In genomic region chr12:31959051-31959700, GRCh38 we compare ENCODE assay signal across 8 cellular contexts. TPM values are rescaled to one million over a fixed set of nuclear protein-coding genes. Genes with fewer than 3 reads are reported as not detected.
DNase-seq lines count a peak whose midpoint lies in the region; ATAC-seq, FAIRE-seq and TF ChIP-seq lines count a peak whose summit lies in the region.

RESF1 (plus strand) TSS chr12:31959415; CDS start chr12:31980956, 21,541 bp downstream.

- H2AFZ ChIP-seq in trophoblast cell (ENCODE audit: insufficient read depth, low read length, poor library complexity): peak within 1 kb of the TSS; percentile 61

- H3K79me1 ChIP-seq in trophoblast cell (ENCODE audit: low read length): peaks cover 12% of the 10 kb centered on the region

- H4K91ac ChIP-seq in trophoblast cell (ENCODE audit: low read depth, low read length): peak within 1 kb of the TSS; percentile 85

- WGBS in trophoblast cell (ENCODE audit: extremely low coverage, insufficient coverage, insufficient read length): no CpG with 5 or more reads among the region's 68 CpGs
- WGBS in tibial nerve, 2 donors: 0 to 1% methylated on average over 35 to 64 of the region's 68 CpGs

- TF ChIP-seq POLR2A in GM12891 (IDR thresholded peaks at IDR 0.05; ENCODE audit: low read depth, low read length) (peak; percentile 79), tibial nerve (IDR thresholded peaks at IDR 0.05) (peak; percentile 50 to 73)

- peak within 1 kb of the TSS; percentile 87 for H2BK120ac ChIP-seq in trophoblast cell (ENCODE audit: insufficient read depth, low read length, poor library complexity)

- H3K18ac ChIP-seq in trophoblast cell (ENCODE audit: low read length): peak within 1 kb of the TSS; percentile 66

- FAIRE-seq in GM12891 (lab: Jason Lieb, UNC): peak; percentile 92

- H4K8ac ChIP-seq in trophoblast cell (ENCODE audit: low read depth, low read length): peak within 1 kb of the TSS; percentile 91

- H3K4me1 ChIP-seq in adipocyte (ENCODE audit: control insufficient read depth, insufficient read depth, low read length) (peaks cover 17% of the 10 kb centered on the region), trophoblast cell (ENCODE audit: control insufficient read depth in 1 of 2, insufficient read depth in 2 of 2, low read length in 2 of 2) (peaks cover 6 to 9% of the 10 kb centered on the region in 2 experiments), tibial nerve (peaks cover 0 to 31% (median 9%) of the 10 kb centered on the region in 4 donors)

- no peak within 1 kb of the TSS for H3K23ac ChIP-seq in trophoblast cell (ENCODE audit: low read length)

- intact Hi-C loops in cardiac septum (cut with DNase I): loop anchor here (2.0 to 5.0 kb wide), 4 partner anchors 92 to 300 kb away; partner anchors contain the start of genes BICD1 and ETFBKMT

- H2BK5ac ChIP-seq in trophoblast cell (ENCODE audit: low read depth, low read length, poor library complexity): peak within 1 kb of the TSS; percentile 92

- H3K4ac ChIP-seq in trophoblast cell (ENCODE audit: low read depth, low read length): peak within 1 kb of the TSS; percentile 77

- no peaks in the 10 kb centered on the region for H3K27me3 ChIP-seq in adipocyte (replicated peaks; ENCODE audit: control insufficient read depth, insufficient read depth, low read length)
- no peaks in the 10 kb centered on the region for H3K27me3 ChIP-seq in trophoblast cell (ENCODE audit: insufficient read depth, low read length)
- no peaks in the 10 kb centered on the region for H3K27me3 ChIP-seq in tibial nerve

- DNase-seq in GM12891 (ENCODE audit: insufficient read length, low spot score) (peak; percentile 76), NCI-H1417 treated with DMSO at 0.1 percent for 48 hours (lab: John Stamatoyannopoulos, UW) (peak; percentile 83), T follicular helper cell (ENCODE audit: low read depth) (peak; percentile 69), adipocyte (ENCODE audit: low read depth) (peak; percentile 93), cardiac septum (ENCODE audit: low spot score) (peak; percentile 96), trophoblast cell (peak; percentile 95 to 96), tibial nerve (ENCODE audit: low spot score in 2 of 2) (peak; percentile 72 to 77)

- no peak within 1 kb of the TSS for H2AK5ac ChIP-seq in trophoblast cell (ENCODE audit: low read length)

- H3K36me3 ChIP-seq in adipocyte (ENCODE audit: control insufficient read depth, insufficient read depth, low read length, severe bottlenecking) (peaks cover 19% of the 10 kb centered on the region), trophoblast cell (ENCODE audit: control insufficient read depth in 1 of 2, insufficient read depth in 2 of 2, low read length in 2 of 2) (peaks cover 3 to 8% of the 10 kb centered on the region in 2 experiments), tibial nerve (peaks cover 0 to 27% (median 0%) of the 10 kb centered on the region in 3 donors)

- H3K27ac ChIP-seq in trophoblast cell (ENCODE audit: low read depth, low read length): peak within 1 kb of the TSS; percentile 79
- peak within 1 kb of the TSS; percentile 63 to 96 (median 92) for H3K27ac ChIP-seq in tibial nerve

- H3K9me3 ChIP-seq in adipocyte (ENCODE audit: control insufficient read depth, low read length) (no peaks in the 10 kb centered on the region), trophoblast cell (ENCODE audit: insufficient read depth, low read depth, low read length) (no peaks in the 10 kb centered on the region), tibial nerve (no peaks in the 10 kb centered on the region)

- TF ChIP-seq EP300 in tibial nerve (IDR thresholded peaks at IDR 0.05): peak in 1 of 2 donors; percentile 83

- TF ChIP-seq CTCF in tibial nerve (IDR thresholded peaks at IDR 0.05): peak in 3 of 5 experiments; percentile 3 to 38 (median 8)

- H3K79me2 ChIP-seq in trophoblast cell (ENCODE audit: control insufficient read depth, insufficient read depth, low read length, poor library complexity): peaks cover 5% of the 10 kb centered on the region

- H3K4me3 ChIP-seq in adipocyte (ENCODE audit: low read length) (peak within 1 kb of the TSS; percentile 85), trophoblast cell (ENCODE audit: low read depth, low read length) (peak within 1 kb of the TSS; percentile 80), tibial nerve (peak within 1 kb of the TSS; percentile 62 to 85 (median 66))

- H2BK12ac ChIP-seq in trophoblast cell (ENCODE audit: low read length): peak within 1 kb of the TSS; percentile 30

- H3K14ac ChIP-seq in trophoblast cell (ENCODE audit: low read length): peak within 1 kb of the TSS; percentile 83

- H3K4me2 ChIP-seq in trophoblast cell (ENCODE audit: low read length): peak within 1 kb of the TSS; percentile 79

- H4K12ac ChIP-seq in trophoblast cell (ENCODE audit: low read depth, low read length): peak within 1 kb of the TSS; percentile 88

- ATAC-seq in HG02798 (IDR thresholded peaks at IDR 0.05; ENCODE audit: poor library complexity, unreplicated experiment): peak; percentile 96

- H3K9ac ChIP-seq in adipocyte (ENCODE audit: low read length) (peak within 1 kb of the TSS; percentile 88), trophoblast cell (ENCODE audit: low read length) (peak within 1 kb of the TSS; percentile 65)

TF ChIP-seq in GM12891, 5 proteins besides CTCF, POLR2A, EP300 and RAD21:
- peak; percentile 80 for TF ChIP-seq TAF1 (IDR thresholded peaks at IDR 0.05; ENCODE audit: low read depth, low read length)
- peak; percentile 59; the same call in 1 of the 2 replicates for TF ChIP-seq POU2F2 (IDR thresholded peaks at IDR 0.05; ENCODE audit: low read depth, low read length)
- peak; percentile 75; the same call in 1 of the 2 replicates for TF ChIP-seq POLR2AphosphoS5 (IDR thresholded peaks at IDR 0.05; ENCODE audit: low read depth, low read length)
- TF ChIP-seq SPI1 (IDR thresholded peaks at IDR 0.05; ENCODE audit: low read depth, low read length): 0 out of 2 replicates have a peak, but pooled peaks have one; percentile 0
- TF ChIP-seq PAX5 (IDR thresholded peaks at IDR 0.05; ENCODE audit: insufficient read depth, low read length, severe bottlenecking): no peak

RNA-seq across cellular contexts. Expression of gene RESF1, which starts in this region (rescaled TPM):
- polyA plus RNA-seq in GM12891 (2012; ENCODE audit: low read depth, missing spikeins): 18.0 TPM
- 17.3 TPM for total RNA-seq in cardiac septum
- polyA plus RNA-seq in trophoblast cell (2013): 38.8 and 41.7 TPM in 2 replicates
- 10 to 100 TPM; 39.6 to 51.1 (median 46.2) TPM for total RNA-seq in tibial nerve

Comparison
In these comparisons a context has a peak if more than half of its experiments do, and no peak if none do; other contexts are left out.
1. Peak in every context shown above with its lines: DNase-seq, ATAC-seq, H3K4me3 ChIP-seq and H3K27ac ChIP-seq.